In the genomic region with DNA sequence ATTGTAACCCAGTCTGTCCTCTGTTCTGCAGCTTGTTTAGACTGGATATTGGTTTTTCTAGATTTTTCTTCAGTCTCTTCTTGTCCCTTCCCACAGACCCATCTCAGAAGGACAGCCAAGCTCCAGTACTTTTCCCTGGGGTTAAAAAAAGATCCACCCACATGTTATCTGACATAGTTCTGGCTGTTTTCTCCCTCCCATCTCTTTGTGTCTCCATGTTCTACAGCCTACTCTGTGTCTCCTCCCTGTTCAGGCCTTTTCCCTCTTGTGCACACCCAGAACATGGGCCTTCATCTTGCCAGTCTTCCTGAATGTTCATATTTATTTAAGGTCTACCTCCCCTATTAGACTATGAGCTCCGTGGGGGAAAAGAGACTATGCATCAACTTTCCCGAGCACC, we compare ENCODE assay signal across 25 cellular contexts.
"Had no signal": no experiment of that assay in that cellular context is flagged by ENCODE, and none has a peak within 500 bp of the region (broad histone marks: within the 10 kb centered on the region; RNA-seq: fewer than 3 reads in every experiment).

No MANE protein-coding gene starts in this region.

- ATAC-seq: foreskin keratinocyte; gastroesophageal sphincter; heart right ventricle; left cardiac atrium; left lung; mucosa of descending colon; naive thymus-derived CD4-positive, alpha-beta T cell; psoas muscle; right cardiac atrium; stimulated activated naive B cell treated with anti-CD40 and anti-IgM and Interleukin-4, amounts not matched to agents 10 μg/mL and 1 μg/mL and 100 μg/mL, for 72 hours had no signal

- H2AFZ ChIP-seq: neural progenitor cell had no signal

- H3K4me3 ChIP-seq: esophagus muscularis mucosa, gastroesophageal sphincter, heart right ventricle, left lung, mucosa of descending colon, neural progenitor cell, ovary, psoas muscle, sigmoid colon, skin epidermis, spleen, testis, tibial artery had no signal

- H3K27me3 ChIP-seq: esophagus muscularis mucosa, foreskin keratinocyte, gastroesophageal sphincter, heart right ventricle, left lung, neural progenitor cell, ovary, sigmoid colon, spleen, testis, tibial artery had no signal

- H3K4me1 ChIP-seq: neural progenitor cell, psoas muscle, testis had no signal

- H3K9me3 ChIP-seq: esophagus muscularis mucosa, gastroesophageal sphincter, heart right ventricle, left lung, mucosa of descending colon, ovary, psoas muscle, sigmoid colon, testis, tibial artery had no signal

- DNase-seq: cerebellar nuclear complex; cortex of kidney; effector CD4-positive, alpha-beta T cell; foreskin keratinocyte; heart right ventricle; hippocampal formation; left cardiac atrium; left lung; mesenchymal stem cell; mucosa of descending colon; naive thymus-derived CD4-positive, alpha-beta T cell; nucleus accumbens; ovary; posterior cingulate gyrus; psoas muscle; right cardiac atrium; sigmoid colon; spleen; stimulated activated naive B cell treated with anti-CD40 and anti-IgM and Interleukin-4, amounts not matched to agents 10 μg/mL and 1 μg/mL and 100 μg/mL, for 72 hours; testis; tibial artery had no signal

- H3K4me2 ChIP-seq: neural progenitor cell had no signal

- H3K27ac ChIP-seq: esophagus muscularis mucosa, foreskin keratinocyte, gastroesophageal sphincter, heart right ventricle, left lung, neural progenitor cell, ovary, psoas muscle, sigmoid colon, skin epidermis, spleen, testis, tibial artery had no signal

- H3K36me3 ChIP-seq: esophagus muscularis mucosa, gastroesophageal sphincter, heart right ventricle, left lung, neural progenitor cell, ovary, sigmoid colon, spleen, tibial artery had no signal

- H3K9ac ChIP-seq: neural progenitor cell had no signal
